8 cellular contexts compared by ENCODE assay signal in genomic region chr1:101506541-101507164, GRCh38.
DNase-seq lines count a peak whose midpoint lies in the region; ATAC-seq and TF ChIP-seq lines count a peak whose summit lies in the region.

No MANE protein-coding gene starts in this region.

- no peaks in the 10 kb centered on the region for H3K9me2 ChIP-seq in SK-N-SH

- H2AK5ac ChIP-seq in mesenchymal stem cell (ENCODE audit: low read length, severe bottlenecking) = no peak overlapping the region

- no peak overlapping the region for H3K4me3 ChIP-seq in Jurkat, Clone E6-1 (ENCODE audit: low read length)
- no peak overlapping the region for H3K4me3 ChIP-seq in SK-N-SH (ENCODE audit: low read depth in 2 of 2, low read length in 1 of 2)
- no peak overlapping the region for H3K4me3 ChIP-seq in colonic mucosa
- H3K4me3 ChIP-seq in mesenchymal stem cell (ENCODE audit: insufficient read depth in 1 of 2, low read depth in 1 of 2, low read length in 2 of 2) = no peak overlapping the region
- H3K4me3 ChIP-seq in vagina = no peak overlapping the region

- H3K9ac ChIP-seq in SK-N-SH = no peak overlapping the region
- no peak overlapping the region for H3K9ac ChIP-seq in colonic mucosa (ENCODE audit: low read depth in 2 of 2, low read length in 2 of 2)
- peak overlapping the region; percentile 33 for H3K9ac ChIP-seq in mesenchymal stem cell (ENCODE audit: low read length)

- no peak overlapping the region for H3K27ac ChIP-seq in SK-N-SH (ENCODE audit: low read depth in 2 of 2, low read length in 1 of 2)
- no peak overlapping the region for H3K27ac ChIP-seq in colonic mucosa
- H3K27ac ChIP-seq in mesenchymal stem cell (ENCODE audit: low read length, poor library complexity, severe bottlenecking) = no peak overlapping the region
- no peak overlapping the region for H3K27ac ChIP-seq in vagina

- H3K36me3 ChIP-seq in SK-N-SH (replicated peaks in 1 of 2; ENCODE audit: control insufficient read depth in 1 of 2, insufficient read depth in 2 of 2, low read length in 1 of 2) (no peaks in the 10 kb centered on the region), colonic mucosa (no peaks in the 10 kb centered on the region), mesenchymal stem cell (ENCODE audit: control insufficient read depth in 1 of 2, insufficient read depth in 2 of 2, low read depth in 1 of 2, low read length in 2 of 2) (no peaks in the 10 kb centered on the region), vagina (no peaks in the 10 kb centered on the region)

- POLR2A ChIA-PET in SK-N-SH (lab: Yijun Ruan, JAX) = no interaction called here

- intact Hi-C loops in colonic mucosa (cut with DNase I) (no loop called here), vagina (cut with DNase I) (no loop called here)

- H3K27me3 ChIP-seq in SK-N-SH (ENCODE audit: insufficient read depth) = no peaks in the 10 kb centered on the region
- no peaks in the 10 kb centered on the region for H3K27me3 ChIP-seq in colonic mucosa
- H3K27me3 ChIP-seq in mesenchymal stem cell (ENCODE audit: control insufficient read depth in 1 of 2, insufficient read depth in 1 of 2, low read length in 2 of 2) = peaks cover 0 to 4% of the 10 kb centered on the region in 2 experiments
- H3K27me3 ChIP-seq in vagina = no peaks in the 10 kb centered on the region

- no peak for TF ChIP-seq POLR2A in vagina (IDR thresholded peaks at IDR 0.05)

- H2BK5ac ChIP-seq in mesenchymal stem cell (ENCODE audit: low read depth, low read length, poor library complexity, severe bottlenecking) = no peak overlapping the region

- H2AFZ ChIP-seq in SK-N-SH (ENCODE audit: low read depth) = no peak overlapping the region
- no peak overlapping the region for H2AFZ ChIP-seq in mesenchymal stem cell (ENCODE audit: low read depth, low read length)

- H3K23ac ChIP-seq in mesenchymal stem cell (ENCODE audit: low read length in 2 of 2) = no peak overlapping the region

- H3K79me2 ChIP-seq in SK-N-SH (ENCODE audit: insufficient read depth) = no peaks in the 10 kb centered on the region

- TF ChIP-seq RAD21 in SK-N-SH (IDR thresholded peaks at IDR 0.05; ENCODE audit: low read length) = peak; percentile 61

- H2BK120ac ChIP-seq in mesenchymal stem cell (ENCODE audit: low read depth, low read length) = no peak overlapping the region

- TF ChIP-seq CTCF in SK-N-SH (IDR thresholded peaks at IDR 0.05) (peak; percentile 82), colonic mucosa (IDR thresholded peaks at IDR 0.05) (peak; percentile 56), vagina (IDR thresholded peaks at IDR 0.05) (peak in 2 of 3 experiments; percentile 27 to 38)

- 70% methylated on average over 1 of the region's 1 CpG for WGBS in SK-N-SH (ENCODE audit: low lambda C conversion rate)
- 95% methylated on average over 1 of the region's 1 CpG for WGBS in mesenchymal stem cell

- ATAC-seq in GM21390 (IDR thresholded peaks at IDR 0.05; ENCODE audit: unreplicated experiment) = peak; percentile 71

- no peak overlapping the region for H2BK15ac ChIP-seq in mesenchymal stem cell (ENCODE audit: low read depth, poor library complexity, severe bottlenecking)

- DNase-seq in NCI-H345 (lab: John Stamatoyannopoulos, UW) (peak; percentile 40), NCI-H345 treated with DMSO at 0.1 percent for 48 hours (lab: John Stamatoyannopoulos, UW; ENCODE audit: unreplicated experiment) (no peak), SK-N-SH (peak; percentile 33), colonic mucosa (peak; percentile 50), mesenchymal stem cell (peak; percentile 43), vagina (ENCODE audit: extremely low spot score in 2 of 2) (no peak)
- DNase-seq in Jurkat, Clone E6-1 (ENCODE audit: low read depth, low spot score) = peak; percentile 60

- H3K79me1 ChIP-seq in mesenchymal stem cell (replicated peaks; ENCODE audit: low read length, poor library complexity, severe bottlenecking) = no peaks in the 10 kb centered on the region

- H4K8ac ChIP-seq in mesenchymal stem cell (ENCODE audit: low read length) = no peak overlapping the region

- H3K4ac ChIP-seq in mesenchymal stem cell (ENCODE audit: low read depth in 1 of 2, low read length in 2 of 2) = no peak overlapping the region

- no peaks in the 10 kb centered on the region for H4K20me1 ChIP-seq in SK-N-SH (ENCODE audit: insufficient read depth)

- no peak overlapping the region for H3K4me2 ChIP-seq in SK-N-SH
- no peak overlapping the region for H3K4me2 ChIP-seq in mesenchymal stem cell (ENCODE audit: low read length, poor library complexity, severe bottlenecking)

- no peak overlapping the region for H4K91ac ChIP-seq in mesenchymal stem cell (ENCODE audit: low read length)

- H3K14ac ChIP-seq in mesenchymal stem cell (ENCODE audit: low read length in 2 of 2) = no peak overlapping the region

- H3K4me1 ChIP-seq in SK-N-SH (ENCODE audit: control insufficient read depth in 1 of 2, insufficient read depth in 2 of 2, low read depth in 1 of 2, low read length in 1 of 2) (no peaks in the 10 kb centered on the region; a peak in 1 of 4 replicates), colonic mucosa (no peaks in the 10 kb centered on the region), mesenchymal stem cell (ENCODE audit: control insufficient read depth, insufficient read depth, low read depth, low read length) (no peaks in the 10 kb centered on the region), vagina (no peaks in the 10 kb centered on the region)

- H2BK12ac ChIP-seq in mesenchymal stem cell (ENCODE audit: low read length in 2 of 2) = no peak overlapping the region

- no peaks in the 10 kb centered on the region for H3F3A ChIP-seq in SK-N-SH (replicated peaks; ENCODE audit: insufficient read depth)

- CTCF ChIA-PET in SK-N-SH (lab: Yijun Ruan, JAX) = interaction anchor here (0.6 to 2.9 kb wide), 27 partner anchors 8 to 929 kb away, joined by 3 to 20 read pairs (median 3); no protein-coding TSS in a partner anchor

- no peak for TF ChIP-seq EP300 in SK-N-SH (IDR thresholded peaks at IDR 0.05; ENCODE audit: borderline replicate concordance in 1 of 2, low read depth in 1 of 2, low read length in 1 of 2)

- H3K9me3 ChIP-seq in SK-N-SH = no peaks in the 10 kb centered on the region
- H3K9me3 ChIP-seq in colonic mucosa = no peaks in the 10 kb centered on the region
- no peaks in the 10 kb centered on the region for H3K9me3 ChIP-seq in mesenchymal stem cell (ENCODE audit: control insufficient read depth, low read length)
- H3K9me3 ChIP-seq in vagina = no peaks in the 10 kb centered on the region

- no peak overlapping the region for H3K18ac ChIP-seq in mesenchymal stem cell (ENCODE audit: low read depth in 1 of 2, low read length in 2 of 2)

TF ChIP-seq in SK-N-SH, 30 proteins besides CTCF, POLR2A, EP300 and RAD21:
- TF ChIP-seq NFIC (IDR thresholded peaks at IDR 0.05; ENCODE audit: borderline replicate concordance) = no peak
- TF ChIP-seq RCOR1 (IDR thresholded peaks at IDR 0.05; ENCODE audit: low read length) = no peak
- TF ChIP-seq SMC3 (IDR thresholded peaks at IDR 0.05; ENCODE audit: low read depth, low read length) = peak; percentile 43
- TF ChIP-seq ZBTB33 (IDR thresholded peaks at IDR 0.05; ENCODE audit: borderline replicate concordance, low read depth) = no peak

Comparison
In these comparisons a context has a peak if more than half of its experiments do, and no peak if none do; other contexts are left out.
1. DNase-seq: peak in NCI-H345 (single experiment), Jurkat, Clone E6-1 (single experiment), SK-N-SH (single experiment), colonic mucosa (single experiment) and mesenchymal stem cell (single experiment); none in NCI-H345 treated with DMSO at 0.1 percent for 48 hours (single experiment) and vagina (0 of 2).
2. Peak in every context shown above with its lines, with median percentiles within 50 percentile points of each other: CTCF ChIP-seq.